Comparison of ENCODE assay signal across 22 cellular contexts in the genomic region with DNA sequence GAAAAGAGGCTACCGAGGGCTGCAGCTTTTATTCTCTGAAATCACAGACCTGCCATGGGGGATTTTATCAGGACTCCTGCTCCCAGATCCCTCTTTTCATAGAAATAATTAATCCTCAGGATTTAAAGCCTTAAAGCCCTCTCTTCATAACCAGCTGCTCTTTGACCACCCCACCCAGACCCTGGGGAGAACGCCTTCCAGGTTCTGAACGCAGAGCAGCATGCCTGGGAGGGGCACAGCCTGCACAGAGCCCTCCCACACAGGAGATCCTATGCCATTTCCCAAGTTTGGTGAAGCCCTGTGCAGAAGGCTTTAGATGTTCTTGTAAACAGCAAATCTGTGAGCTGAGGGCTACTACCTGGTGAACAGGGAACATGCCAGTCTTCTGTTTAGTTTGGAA.
"Had no signal": no experiment of that assay in that cellular context is flagged by ENCODE, and none has a peak within 500 bp of the region (broad histone marks: within the 10 kb centered on the region; RNA-seq: fewer than 3 reads in every experiment).

No MANE protein-coding gene starts in this region.

- H3K4me1 ChIP-seq: transverse colon, upper lobe of right lung, uterus had no signal

- H3K4me3 ChIP-seq: coronary artery, esophagus squamous epithelium, lung, ovary, smooth muscle cell, suprapubic skin, transverse colon, upper lobe of right lung, uterus had no signal

- H3K27ac ChIP-seq: coronary artery, esophagus squamous epithelium, ovary, suprapubic skin, transverse colon, upper lobe of right lung, uterus had no signal

- H3K27me3 ChIP-seq: esophagus squamous epithelium, ovary, suprapubic skin, transverse colon, upper lobe of right lung, uterus had no signal

- H3K36me3 ChIP-seq: esophagus squamous epithelium, ovary, suprapubic skin, transverse colon, upper lobe of right lung, uterus had no signal

- H3K4me2 ChIP-seq: smooth muscle cell had no signal

- H3K9me3 ChIP-seq: esophagus squamous epithelium, ovary, suprapubic skin, transverse colon, upper lobe of right lung, uterus had no signal

- DNase-seq: effector memory CD8-positive, alpha-beta T cell; erythroblast; esophagus squamous epithelium; foreskin melanocyte; natural killer cell; ovary; posterior cingulate gyrus; stimulated activated CD4-positive, alpha-beta T cell treated with anti-CD3 and anti-CD28 coated beads, Interleukin-12 subunit alpha, Interleukin-12 subunit beta, amount 100 ng/mL, for 4 hours; stimulated activated CD4-positive, alpha-beta T cell treated with anti-CD3 and anti-CD28 coated beads, Interleukin-1b, Interleukin-23, amount 100 ng/mL, for 48 hours; stimulated activated CD4-positive, alpha-beta T cell treated with anti-CD3 and anti-CD28 coated beads, Interleukin-4, amount 100 ng/mL, for 1 hour; stimulated activated CD8-positive, alpha-beta memory T cell treated with anti-CD3 and anti-CD28 coated beads, Interleukin-4, amount 100 ng/mL, for 48 hours; stimulated activated naive CD4-positive, alpha-beta T cell; stimulated activated naive CD8-positive, alpha-beta T cell treated with anti-CD3 and anti-CD28 coated beads, Interleukin-15, amount 100 ng/mL, for 72 hours; transverse colon; upper lobe of right lung; uterus had no signal

- FAIRE-seq: endometrium, keratinocyte had no signal
